ENCODE assay signal across 1 cellular context in genomic region chr6:132959927-132960326, GRCh38.
TF ChIP-seq lines count a peak whose summit lies in the region.

No MANE protein-coding gene starts in this region.

TF ChIP-seq in GM12878, 131 proteins besides CTCF, POLR2A, EP300 and RAD21 (continued from another document):
- TF ChIP-seq, protein P1, sequence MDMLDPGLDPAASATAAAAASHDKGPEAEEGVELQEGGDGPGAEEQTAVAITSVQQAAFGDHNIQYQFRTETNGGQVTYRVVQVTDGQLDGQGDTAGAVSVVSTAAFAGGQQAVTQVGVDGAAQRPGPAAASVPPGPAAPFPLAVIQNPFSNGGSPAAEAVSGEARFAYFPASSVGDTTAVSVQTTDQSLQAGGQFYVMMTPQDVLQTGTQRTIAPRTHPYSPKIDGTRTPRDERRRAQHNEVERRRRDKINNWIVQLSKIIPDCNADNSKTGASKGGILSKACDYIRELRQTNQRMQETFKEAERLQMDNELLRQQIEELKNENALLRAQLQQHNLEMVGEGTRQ (IDR thresholded peaks at IDR 0.05; ENCODE audit: borderline replicate concordance, low read depth, low read length), result no peak
- TF ChIP-seq MYC (IDR thresholded peaks at IDR 0.05; ENCODE audit: insufficient read depth, insufficient read length, insufficient replicate concordance, low read length, severe bottlenecking) (no peak), RUNX3 (IDR thresholded peaks at IDR 0.05; ENCODE audit: low read length) (no peak)
- TF ChIP-seq, protein P2, sequence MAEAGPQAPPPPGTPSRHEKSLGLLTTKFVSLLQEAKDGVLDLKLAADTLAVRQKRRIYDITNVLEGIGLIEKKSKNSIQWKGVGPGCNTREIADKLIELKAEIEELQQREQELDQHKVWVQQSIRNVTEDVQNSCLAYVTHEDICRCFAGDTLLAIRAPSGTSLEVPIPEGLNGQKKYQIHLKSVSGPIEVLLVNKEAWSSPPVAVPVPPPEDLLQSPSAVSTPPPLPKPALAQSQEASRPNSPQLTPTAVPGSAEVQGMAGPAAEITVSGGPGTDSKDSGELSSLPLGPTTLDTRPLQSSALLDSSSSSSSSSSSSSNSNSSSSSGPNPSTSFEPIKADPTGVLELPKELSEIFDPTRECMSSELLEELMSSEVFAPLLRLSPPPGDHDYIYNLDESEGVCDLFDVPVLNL (IDR thresholded peaks at IDR 0.05; ENCODE audit: low read depth, low read length), result no peak
